8 cellular contexts compared by ENCODE assay signal in the genomic region with DNA sequence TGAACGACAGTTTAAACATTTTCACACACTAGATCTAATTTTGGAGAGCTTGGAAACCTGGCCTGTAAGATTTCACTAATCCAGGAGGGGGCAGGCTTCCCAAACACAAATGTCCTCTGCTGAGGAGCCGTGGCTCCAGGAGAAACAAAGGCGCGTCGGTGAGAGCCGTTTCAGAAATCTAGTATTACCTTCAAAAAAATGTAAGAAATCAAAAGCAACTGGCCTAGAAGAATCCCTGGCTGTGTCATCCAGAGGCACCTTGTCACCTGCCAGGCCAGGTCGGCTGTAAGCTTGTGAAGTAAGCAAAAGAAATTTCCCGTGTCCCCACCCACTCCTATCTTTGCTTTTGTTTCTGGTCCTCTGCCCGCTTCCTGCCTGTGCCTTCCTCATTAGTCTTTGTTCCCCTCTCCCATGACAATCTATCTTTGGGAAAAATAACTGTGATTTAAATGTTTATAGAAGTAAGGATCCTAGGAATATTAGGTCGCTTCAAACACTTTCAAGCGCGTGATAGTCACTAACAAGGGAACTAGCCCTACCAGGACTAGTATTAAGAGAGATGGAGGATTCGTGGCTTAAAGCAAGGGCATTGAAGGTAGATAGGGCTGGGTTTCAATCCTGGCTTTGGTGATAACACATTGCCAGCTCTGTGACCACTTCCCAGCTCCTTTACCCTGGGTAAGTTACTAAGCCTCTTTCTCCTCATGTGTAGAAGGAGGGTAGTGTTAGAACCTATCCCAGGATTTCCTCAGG.
DNase-seq lines count a peak whose midpoint lies in the region; ATAC-seq and FAIRE-seq lines count a peak whose summit lies in the region.

No MANE protein-coding gene starts in this region.

- H3K4me1 ChIP-seq in mononuclear cell (ENCODE audit: insufficient read depth, low read length) = peaks cover 13% of the 10 kb centered on the region

- FAIRE-seq in endometrium (lab: Jason Lieb, UNC) = peak; percentile 68

- H3K9me3 ChIP-seq in mononuclear cell (ENCODE audit: low read depth, low read length) = no peaks in the 10 kb centered on the region

- no peaks in the 10 kb centered on the region for H3K27me3 ChIP-seq in mononuclear cell (ENCODE audit: insufficient read depth, low read length)

- peak overlapping the region; percentile 35 for H3K4me3 ChIP-seq in mononuclear cell (ENCODE audit: low read length)

- ATAC-seq in GM19023 (IDR thresholded peaks at IDR 0.05; ENCODE audit: unreplicated experiment) (peak; percentile 69), HG03354 (IDR thresholded peaks at IDR 0.05; ENCODE audit: poor library complexity, severe bottlenecking, unreplicated experiment) (peak; percentile 87)

- DNase-seq in AG20443 (ENCODE audit: low spot score) (peak; percentile 79), NCI-H748 (lab: John Stamatoyannopoulos, UW; ENCODE audit: unreplicated experiment) (peak; percentile 80)
- peak; percentile 30 to 43 for DNase-seq in activated CD8-positive, alpha-beta memory T cell treated with anti-CD3 and anti-CD28 coated beads for 4 hours (ENCODE audit: low read depth in 2 of 2)
- DNase-seq in stimulated activated CD8-positive, alpha-beta memory T cell treated with anti-CD3 and anti-CD28 coated beads, Interleukin-2, amount 100 ng/mL, for 1 hour (ENCODE audit: low read depth in 2 of 2) = peak; percentile 26 to 34

Comparison
In these comparisons a context has a peak if more than half of its experiments do, and no peak if none do; other contexts are left out.
1. Peak in every context shown above with its lines: DNase-seq, ATAC-seq and H3K4me3 ChIP-seq.
2. DNase-seq: peak in every context shown above with its lines; median percentile 80 in NCI-H748; 79 in AG20443; 36 in activated CD8-positive, alpha-beta memory T cell treated with anti-CD3 and anti-CD28 coated beads for 4 hours; 30 in stimulated activated CD8-positive, alpha-beta memory T cell treated with anti-CD3 and anti-CD28 coated beads, Interleukin-2, amount 100 ng/mL, for 1 hour.